1 cellular context compared by ENCODE assay signal in genomic region chr1:226438007-226438406, GRCh38.
TF ChIP-seq lines count a peak whose summit lies in the region.

No MANE protein-coding gene starts in this region.

TF ChIP-seq in HepG2, 621 proteins besides CTCF, POLR2A, EP300 and RAD21 (continued from another document):
- TF ChIP-seq ZNF816 (CRISPR knock-in tag; IDR thresholded peaks at IDR 0.05; ENCODE audit: borderline replicate concordance), result no peak
- TF ChIP-seq CSRNP1 (CRISPR knock-in tag; IDR thresholded peaks at IDR 0.05), result no peak
- TF ChIP-seq AKNA (CRISPR knock-in tag; IDR thresholded peaks at IDR 0.05; ENCODE audit: borderline replicate concordance), result no peak
- no peak for TF ChIP-seq MTF2 (CRISPR knock-in tag; IDR thresholded peaks at IDR 0.05; ENCODE audit: borderline replicate concordance)
- no peak for TF ChIP-seq ZNF484 (CRISPR knock-in tag; IDR thresholded peaks at IDR 0.05; ENCODE audit: borderline replicate concordance, low read depth)
- no peak for TF ChIP-seq ZNF589 (CRISPR knock-in tag; conservative IDR thresholded peaks at IDR 0.05)
- TF ChIP-seq SNAPC5 (CRISPR knock-in tag; IDR thresholded peaks at IDR 0.05; ENCODE audit: borderline replicate concordance), result no peak
